10 cellular contexts compared by ENCODE assay signal in the genomic region with DNA sequence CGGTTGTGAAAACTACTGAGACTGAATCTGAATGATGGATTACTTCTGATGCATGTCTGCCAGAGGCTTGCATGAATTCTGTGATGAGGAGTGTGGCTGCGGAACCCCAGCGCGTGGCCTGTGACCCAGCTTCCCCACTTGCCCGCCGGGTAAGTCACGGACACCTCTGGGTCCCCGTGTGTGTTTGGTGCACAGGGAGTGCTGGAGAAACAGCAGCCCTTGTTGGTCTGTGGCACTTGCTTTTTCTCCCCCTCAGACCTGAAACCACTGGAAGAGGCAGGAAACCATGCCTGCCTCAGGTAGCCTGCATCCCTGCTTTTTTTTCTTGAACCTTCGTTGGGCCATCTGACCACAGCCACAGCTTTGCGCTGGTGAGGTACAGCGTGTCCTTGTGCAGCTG. TPM values are rescaled to one million over a fixed set of nuclear protein-coding genes. Genes with fewer than 3 reads are reported as not detected.
DNase-seq lines count a peak whose midpoint lies in the region; ATAC-seq and TF ChIP-seq lines count a peak whose summit lies in the region.
"Had no signal": no experiment of that assay in that cellular context is flagged by ENCODE, and none has a peak within 500 bp of the region (broad histone marks: within the 10 kb centered on the region; RNA-seq: fewer than 3 reads in every experiment).

No MANE protein-coding gene starts in this region.

- H3K36me3 ChIP-seq in skeletal muscle tissue (ENCODE audit: control insufficient read depth in 3 of 3, insufficient read depth in 3 of 3, low read length in 3 of 3), result peaks cover 0 to 10% (median under 1%) of the 10 kb centered on the region in 3 donors

- DNase-seq in HL-60 (ENCODE audit: low read depth in 1 of 2, low spot score in 1 of 2) (no peak), foreskin fibroblast (no peak), NCI-H146 treated with DMSO at 0.1 percent for 48 hours (lab: John Stamatoyannopoulos, UW; ENCODE audit: unreplicated experiment) (no peak)
- no peak for DNase-seq in activated T-helper 1 cell treated with anti-CD3 and anti-CD28 coated beads, Interleukin-12 subunit alpha, Interleukin-12 subunit beta, Interleukin-2, Interleukin-4 antibody, amounts not matched to agents 30 ng/mL and 10 ng/mL and 1 ng/mL, durations not matched to agents 14 hours and 24 hours and 36 hours (ENCODE audit: low spot score)
- DNase-seq: left lung, NCI-H1694 treated with DMSO at 0.1 percent for 48 hours had no signal

- intact Hi-C loops in activated T-helper 1 cell treated with anti-CD3 and anti-CD28 coated beads, Interleukin-12 subunit alpha, Interleukin-12 subunit beta, Interleukin-2, Interleukin-4 antibody, amounts not matched to agents 30 ng/mL and 10 ng/mL and 1 ng/mL, durations not matched to agents 14 hours and 24 hours and 36 hours (cut with micrococcal nuclease), result no loop called here

- peaks cover 45 to 62% (median 48%) of the 10 kb centered on the region in 3 donors for H3K4me1 ChIP-seq in skeletal muscle tissue (ENCODE audit: control insufficient read depth in 3 of 3, insufficient read depth in 3 of 3, low read length in 3 of 3)

- no peak for TF ChIP-seq CTCF in HL-60 (IDR thresholded peaks at IDR 0.05; ENCODE audit: insufficient read depth, low read length)
- TF ChIP-seq CTCF in foreskin fibroblast (IDR thresholded peaks at IDR 0.05; ENCODE audit: low read depth, low read length), result no peak

- ATAC-seq in GM21737 (IDR thresholded peaks at IDR 0.05; ENCODE audit: unreplicated experiment) (no peak), HG02610 (IDR thresholded peaks at IDR 0.05; ENCODE audit: unreplicated experiment) (no peak)
- ATAC-seq: left lung had no signal

- peaks cover 10% of the 10 kb centered on the region for H3K36me3 Mint-ChIP-seq in activated T-helper 1 cell treated with anti-CD3 and anti-CD28 coated beads, Interleukin-12 subunit alpha, Interleukin-12 subunit beta, Interleukin-2, Interleukin-4 antibody, amounts not matched to agents 30 ng/mL and 10 ng/mL and 1 ng/mL, durations not matched to agents 14 hours and 24 hours and 36 hours (ENCODE audit: low read depth)

- H3K4me1 Mint-ChIP-seq in activated T-helper 1 cell treated with anti-CD3 and anti-CD28 coated beads, Interleukin-12 subunit alpha, Interleukin-12 subunit beta, Interleukin-2, Interleukin-4 antibody, amounts not matched to agents 30 ng/mL and 10 ng/mL and 1 ng/mL, durations not matched to agents 14 hours and 24 hours and 36 hours (ENCODE audit: low read depth), result peaks cover 59% of the 10 kb centered on the region

- H3K4me3 ChIP-seq in HL-60 (replicated peaks; ENCODE audit: insufficient read depth, low read length) (no peak overlapping the region), foreskin fibroblast (ENCODE audit: low read depth in 1 of 2, low read length in 2 of 2) (peak overlapping the region; percentile 13 to 20), skeletal muscle tissue (ENCODE audit: low read length in 3 of 3) (no peak overlapping the region)
- H3K4me3 ChIP-seq: left lung, Peyer's patch had no signal

- peak overlapping the region in 2 of 3 donors; percentile 43 to 58 for H3K9ac ChIP-seq in skeletal muscle tissue (ENCODE audit: low read depth in 1 of 3, low read length in 3 of 3)

- 0 out of 2 replicates have a peak overlapping the region, but pooled peaks have one; percentile 13 for H3K27ac ChIP-seq in HL-60 (replicated peaks)
- H3K27ac ChIP-seq in skeletal muscle tissue (ENCODE audit: low read depth, low read length), result no peak overlapping the region

- H3K27ac Mint-ChIP-seq in activated T-helper 1 cell treated with anti-CD3 and anti-CD28 coated beads, Interleukin-12 subunit alpha, Interleukin-12 subunit beta, Interleukin-2, Interleukin-4 antibody, amounts not matched to agents 30 ng/mL and 10 ng/mL and 1 ng/mL, durations not matched to agents 14 hours and 24 hours and 36 hours, result peak overlapping the region; percentile 76

- H3K9me3 ChIP-seq in skeletal muscle tissue (ENCODE audit: control insufficient read depth in 3 of 3, low read length in 3 of 3), result no peaks in the 10 kb centered on the region
- H3K9me3 ChIP-seq: left lung, Peyer's patch had no signal

- H3K27me3 ChIP-seq in HL-60 (ENCODE audit: insufficient read depth, poor library complexity, severe bottlenecking) (no peaks in the 10 kb centered on the region), skeletal muscle tissue (ENCODE audit: control insufficient read depth in 3 of 3, insufficient read depth in 3 of 3, low read length in 3 of 3) (no peaks in the 10 kb centered on the region)
- H3K27me3 ChIP-seq: left lung, Peyer's patch had no signal

- no peaks in the 10 kb centered on the region for H3K9me3 Mint-ChIP-seq in activated T-helper 1 cell treated with anti-CD3 and anti-CD28 coated beads, Interleukin-12 subunit alpha, Interleukin-12 subunit beta, Interleukin-2, Interleukin-4 antibody, amounts not matched to agents 30 ng/mL and 10 ng/mL and 1 ng/mL, durations not matched to agents 14 hours and 24 hours and 36 hours

- H3K27me3 Mint-ChIP-seq in activated T-helper 1 cell treated with anti-CD3 and anti-CD28 coated beads, Interleukin-12 subunit alpha, Interleukin-12 subunit beta, Interleukin-2, Interleukin-4 antibody, amounts not matched to agents 30 ng/mL and 10 ng/mL and 1 ng/mL, durations not matched to agents 14 hours and 24 hours and 36 hours (ENCODE audit: insufficient read depth), result no peaks in the 10 kb centered on the region

- H3K4me3 Mint-ChIP-seq in activated T-helper 1 cell treated with anti-CD3 and anti-CD28 coated beads, Interleukin-12 subunit alpha, Interleukin-12 subunit beta, Interleukin-2, Interleukin-4 antibody, amounts not matched to agents 30 ng/mL and 10 ng/mL and 1 ng/mL, durations not matched to agents 14 hours and 24 hours and 36 hours, result no peak overlapping the region

RNA-seq across cellular contexts. Expression of a gene that starts 51.9 kb away (rescaled TPM):
- total RNA-seq in activated T-helper 1 cell treated with anti-CD3 and anti-CD28 coated beads, Interleukin-12 subunit alpha, Interleukin-12 subunit beta, Interleukin-2, Interleukin-4 antibody, amounts not matched to agents 30 ng/mL and 10 ng/mL and 1 ng/mL, durations not matched to agents 14 hours and 24 hours and 36 hours, result 15.2 and 16.8 TPM in 2 replicates
- 19.3 TPM for total RNA-seq in skeletal muscle tissue

Comparison
In these comparisons a context has a peak if more than half of its experiments do, and no peak if none do; other contexts are left out.
1. H3K4me3 ChIP-seq: peak in foreskin fibroblast (2 of 2); none in HL-60 (single experiment) and skeletal muscle tissue (0 of 3).